1 cellular context compared by ENCODE assay signal in the genomic region with DNA sequence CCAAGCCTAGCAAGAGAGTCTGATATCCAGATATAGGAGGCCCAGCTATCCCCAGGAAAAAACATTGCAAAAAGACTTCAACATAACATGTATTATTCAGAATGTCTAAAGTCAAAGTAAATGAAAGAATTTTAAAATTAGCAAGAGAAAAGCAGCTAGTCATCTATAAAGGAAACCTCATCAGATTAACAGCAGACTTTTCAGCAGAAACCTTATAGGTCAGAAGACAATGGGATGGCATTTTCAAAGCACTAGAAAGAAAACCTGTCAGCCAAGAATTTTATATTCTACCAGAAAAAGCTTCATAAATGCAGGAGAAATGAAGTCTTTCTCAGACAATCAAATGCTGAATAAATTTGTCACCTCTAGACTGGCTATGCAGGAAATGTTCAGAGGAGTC.
A peak's percentile ranks its signal among the peaks of the same experiment; 100 is the strongest.
TF ChIP-seq lines count a peak whose summit lies in the region.

No MANE protein-coding gene starts in this region.

TF ChIP-seq in K562, 482 proteins besides CTCF, POLR2A, EP300 and RAD21:
- 0 out of 4 replicates have a peak, but pooled peaks of 1 of the 2 experiments have one; percentile 25 for TF ChIP-seq TRIM24 (IDR thresholded peaks at IDR 0.05)
- peak; percentile 53; the same call in 1 of the 2 replicates for TF ChIP-seq CBX5 (IDR thresholded peaks at IDR 0.05; ENCODE audit: borderline replicate concordance, low read depth)
- 0 out of 2 replicates have a peak, but pooled peaks have one; percentile 62 for TF ChIP-seq ZNF766 (CRISPR knock-in tag; conservative IDR thresholded peaks at IDR 0.05)
- TF ChIP-seq TRIM28 (IDR thresholded peaks at IDR 0.05) = peak; percentile 54; the same call in 1 of the 2 replicates
- TF ChIP-seq NR4A1 (CRISPR knock-in tag; IDR thresholded peaks at IDR 0.05) = no peak
- TF ChIP-seq NR4A1 (tag; IDR thresholded peaks at IDR 0.05) = no peak
